1 cellular context compared by ENCODE assay signal in genomic region chr10:97632949-97633884, GRCh38.
A peak's percentile ranks its signal among the peaks of the same experiment; 100 is the strongest.
TF ChIP-seq lines count a peak whose summit lies in the region.

MORN4 (minus strand) TSS chr10:97633500; CDS start chr10:97619653, 13,847 bp downstream.

TF ChIP-seq in HEK293, 187 proteins besides CTCF, POLR2A, EP300 and RAD21 (continued from another document and continues in another):
- TF ChIP-seq, protein P1, sequence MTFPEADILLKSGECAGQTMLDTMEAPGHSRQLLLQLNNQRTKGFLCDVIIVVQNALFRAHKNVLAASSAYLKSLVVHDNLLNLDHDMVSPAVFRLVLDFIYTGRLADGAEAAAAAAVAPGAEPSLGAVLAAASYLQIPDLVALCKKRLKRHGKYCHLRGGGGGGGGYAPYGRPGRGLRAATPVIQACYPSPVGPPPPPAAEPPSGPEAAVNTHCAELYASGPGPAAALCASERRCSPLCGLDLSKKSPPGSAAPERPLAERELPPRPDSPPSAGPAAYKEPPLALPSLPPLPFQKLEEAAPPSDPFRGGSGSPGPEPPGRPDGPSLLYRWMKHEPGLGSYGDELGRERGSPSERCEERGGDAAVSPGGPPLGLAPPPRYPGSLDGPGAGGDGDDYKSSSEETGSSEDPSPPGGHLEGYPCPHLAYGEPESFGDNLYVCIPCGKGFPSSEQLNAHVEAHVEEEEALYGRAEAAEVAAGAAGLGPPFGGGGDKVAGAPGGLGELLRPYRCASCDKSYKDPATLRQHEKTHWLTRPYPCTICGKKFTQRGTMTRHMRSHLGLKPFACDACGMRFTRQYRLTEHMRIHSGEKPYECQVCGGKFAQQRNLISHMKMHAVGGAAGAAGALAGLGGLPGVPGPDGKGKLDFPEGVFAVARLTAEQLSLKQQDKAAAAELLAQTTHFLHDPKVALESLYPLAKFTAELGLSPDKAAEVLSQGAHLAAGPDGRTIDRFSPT (tag by site-specific recombination; IDR thresholded peaks at IDR 0.05) = peak; percentile 99
- TF ChIP-seq ZNF561 (tag by site-specific recombination; IDR thresholded peaks at IDR 0.05; ENCODE audit: borderline replicate concordance) (0 out of 2 replicates have a peak, but pooled peaks have one; percentile 63), SCRT1 (tag by site-specific recombination; IDR thresholded peaks at IDR 0.05; ENCODE audit: borderline replicate concordance) (no peak), ZNF146 (tag by site-specific recombination; IDR thresholded peaks at IDR 0.05) (no peak), RBAK (tag by site-specific recombination; IDR thresholded peaks at IDR 0.05) (no peak), ZNF2 (tag by site-specific recombination; IDR thresholded peaks at IDR 0.05) (peak; percentile 68), ZNF660 (tag by site-specific recombination; IDR thresholded peaks at IDR 0.05) (0 out of 2 replicates have a peak, but pooled peaks have one; percentile 9), ZNF510 (tag by site-specific recombination; IDR thresholded peaks at IDR 0.05; ENCODE audit: insufficient replicate concordance) (no peak), ZNF501 (tag by site-specific recombination; IDR thresholded peaks at IDR 0.05) (peak; percentile 82), ZNF768 (tag by site-specific recombination; IDR thresholded peaks at IDR 0.05) (no peak), ZNF10 (tag by site-specific recombination; IDR thresholded peaks at IDR 0.05) (0 out of 2 replicates have a peak, but pooled peaks have one; percentile 8), ZNF843 (tag by site-specific recombination; IDR thresholded peaks at IDR 0.05) (no peak; the same call in none of the 2 replicates), PRDM10 (tag by site-specific recombination; IDR thresholded peaks at IDR 0.05) (peak; percentile 98), ZNF664 (tag by site-specific recombination; IDR thresholded peaks at IDR 0.05) (no peak), BCL6B (tag by site-specific recombination; IDR thresholded peaks at IDR 0.05) (no peak), ZNF747 (tag by site-specific recombination; IDR thresholded peaks at IDR 0.05) (no peak), ZBTB21 (tag by site-specific recombination; IDR thresholded peaks at IDR 0.05) (no peak), ZNF211 (tag by site-specific recombination; IDR thresholded peaks at IDR 0.05; ENCODE audit: low read depth) (no peak), SCRT2 (tag by site-specific recombination; IDR thresholded peaks at IDR 0.05) (peak; percentile 82), ZNF624 (tag by site-specific recombination; IDR thresholded peaks at IDR 0.05) (no peak), ZFP37 (tag by site-specific recombination; IDR thresholded peaks at IDR 0.05) (peak; percentile 67; the same call in 1 of the 2 replicates), ZNF670 (tag by site-specific recombination; IDR thresholded peaks at IDR 0.05; ENCODE audit: low read depth) (no peak), REPIN1 (tag by site-specific recombination; IDR thresholded peaks at IDR 0.05; ENCODE audit: low read depth) (no peak), ZNF132 (tag by site-specific recombination; IDR thresholded peaks at IDR 0.05; ENCODE audit: borderline replicate concordance) (no peak), ZNF239 (tag by site-specific recombination; IDR thresholded peaks at IDR 0.05) (no peak), ZNF302 (tag by site-specific recombination; IDR thresholded peaks at IDR 0.05; ENCODE audit: low read depth) (no peak), ZSCAN23 (tag by site-specific recombination; IDR thresholded peaks at IDR 0.05) (no peak), ZBTB20 (tag by site-specific recombination; IDR thresholded peaks at IDR 0.05) (peak; percentile 93), ZNF26 (tag by site-specific recombination; IDR thresholded peaks at IDR 0.05) (no peak), TRIM28 (IDR thresholded peaks at IDR 0.05; ENCODE audit: borderline replicate concordance, low read length) (no peak), ZSCAN30 (tag by site-specific recombination; IDR thresholded peaks at IDR 0.05) (no peak), ZNF549 (tag by site-specific recombination; IDR thresholded peaks at IDR 0.05) (no peak), ZNF37A (tag by site-specific recombination; IDR thresholded peaks at IDR 0.05) (no peak), ZNF785 (tag by site-specific recombination; IDR thresholded peaks at IDR 0.05) (no peak), ZNF292 (tag by site-specific recombination; IDR thresholded peaks at IDR 0.05; ENCODE audit: borderline replicate concordance, low read depth) (no peak), OSR2 (tag by site-specific recombination; IDR thresholded peaks at IDR 0.05) (no peak), KLF1 (tag by site-specific recombination; IDR thresholded peaks at IDR 0.05) (no peak; the same call in 1 of the 2 replicates), MYNN (tag by site-specific recombination; IDR thresholded peaks at IDR 0.05; ENCODE audit: borderline replicate concordance) (peak; percentile 44; the same call in 1 of the 2 replicates), ZNF223 (tag by site-specific recombination; IDR thresholded peaks at IDR 0.05) (no peak), ZNF404 (tag by site-specific recombination; IDR thresholded peaks at IDR 0.05) (no peak), ZNF350 (tag by site-specific recombination; IDR thresholded peaks at IDR 0.05) (no peak), ZBTB44 (tag by site-specific recombination; IDR thresholded peaks at IDR 0.05) (no peak), KLF17 (tag by site-specific recombination; IDR thresholded peaks at IDR 0.05) (0 out of 2 replicates have a peak, but pooled peaks have one; percentile 12), ZNF391 (tag by site-specific recombination; IDR thresholded peaks at IDR 0.05; ENCODE audit: borderline replicate concordance, low read depth) (peak; percentile 54; the same call in 1 of the 2 replicates), ZBTB49 (tag by site-specific recombination; IDR thresholded peaks at IDR 0.05; ENCODE audit: low read depth) (no peak), ZNF426 (tag by site-specific recombination; IDR thresholded peaks at IDR 0.05) (no peak), ZNF654 (tag by site-specific recombination; IDR thresholded peaks at IDR 0.05; ENCODE audit: low read depth) (no peak), ZNF354C (tag by site-specific recombination; IDR thresholded peaks at IDR 0.05; ENCODE audit: borderline replicate concordance, low read depth) (no peak)
- TF ChIP-seq, protein P2, sequence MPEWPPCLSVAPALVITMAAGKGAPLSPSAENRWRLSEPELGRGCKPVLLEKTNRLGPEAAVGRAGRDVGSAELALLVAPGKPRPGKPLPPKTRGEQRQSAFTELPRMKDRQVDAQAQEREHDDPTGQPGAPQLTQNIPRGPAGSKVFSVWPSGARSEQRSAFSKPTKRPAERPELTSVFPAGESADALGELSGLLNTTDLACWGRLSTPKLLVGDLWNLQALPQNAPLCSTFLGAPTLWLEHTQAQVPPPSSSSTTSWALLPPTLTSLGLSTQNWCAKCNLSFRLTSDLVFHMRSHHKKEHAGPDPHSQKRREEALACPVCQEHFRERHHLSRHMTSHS (tag by site-specific recombination; IDR thresholded peaks at IDR 0.05) = no peak
- TF ChIP-seq, protein P3, sequence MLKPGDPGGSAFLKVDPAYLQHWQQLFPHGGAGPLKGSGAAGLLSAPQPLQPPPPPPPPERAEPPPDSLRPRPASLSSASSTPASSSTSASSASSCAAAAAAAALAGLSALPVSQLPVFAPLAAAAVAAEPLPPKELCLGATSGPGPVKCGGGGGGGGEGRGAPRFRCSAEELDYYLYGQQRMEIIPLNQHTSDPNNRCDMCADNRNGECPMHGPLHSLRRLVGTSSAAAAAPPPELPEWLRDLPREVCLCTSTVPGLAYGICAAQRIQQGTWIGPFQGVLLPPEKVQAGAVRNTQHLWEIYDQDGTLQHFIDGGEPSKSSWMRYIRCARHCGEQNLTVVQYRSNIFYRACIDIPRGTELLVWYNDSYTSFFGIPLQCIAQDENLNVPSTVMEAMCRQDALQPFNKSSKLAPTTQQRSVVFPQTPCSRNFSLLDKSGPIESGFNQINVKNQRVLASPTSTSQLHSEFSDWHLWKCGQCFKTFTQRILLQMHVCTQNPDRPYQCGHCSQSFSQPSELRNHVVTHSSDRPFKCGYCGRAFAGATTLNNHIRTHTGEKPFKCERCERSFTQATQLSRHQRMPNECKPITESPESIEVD (tag by site-specific recombination; IDR thresholded peaks at IDR 0.05) = no peak
